In the genomic region with DNA sequence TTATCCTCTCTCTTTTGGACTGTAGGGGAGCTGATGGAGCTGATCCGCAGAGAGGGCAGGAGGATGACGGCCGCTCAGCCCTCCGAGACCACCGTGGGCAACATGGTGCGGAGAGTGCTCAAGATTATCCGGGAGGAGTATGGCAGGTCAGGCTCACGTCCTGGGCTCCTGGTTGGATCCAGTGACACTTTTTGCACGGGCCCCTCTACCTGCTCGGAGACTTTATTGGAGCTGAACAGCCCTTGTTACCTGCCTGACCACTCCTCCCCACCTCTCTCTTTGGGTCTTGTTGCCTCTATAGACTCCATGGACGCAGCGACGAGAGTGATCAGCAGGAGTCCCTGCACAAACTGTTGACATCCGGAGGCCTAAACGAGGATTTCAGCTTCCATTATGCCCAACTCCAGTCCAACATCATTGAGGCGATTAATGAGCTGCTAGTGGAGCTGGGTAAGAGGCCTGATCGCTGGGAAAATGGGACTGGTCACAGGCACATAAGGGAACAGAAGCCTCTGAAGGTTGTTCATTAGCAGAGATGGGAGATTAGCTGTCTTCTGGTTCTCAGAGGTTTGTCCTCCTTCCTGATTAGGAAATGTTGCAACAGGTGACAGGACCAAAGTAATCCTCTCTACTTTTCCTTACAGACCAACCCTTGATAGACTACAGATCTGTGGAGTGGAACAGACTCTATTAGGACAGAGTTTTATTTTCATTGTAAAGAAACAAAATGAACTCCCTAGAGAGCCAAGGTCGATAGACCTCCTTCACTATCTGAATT, we compare ENCODE assay signal across 8 cellular contexts. TPM values are rescaled to one million over a fixed set of nuclear protein-coding genes. Genes with fewer than 3 reads are reported as not detected.
A peak's percentile ranks its signal among the peaks of the same experiment; 100 is the strongest.
DNase-seq lines count a peak whose midpoint lies in the region; ATAC-seq, FAIRE-seq and TF ChIP-seq lines count a peak whose summit lies in the region.

No MANE protein-coding gene starts in this region.

- FAIRE-seq in bronchial epithelial cell (lab: Jason Lieb, UNC), result no peak

- H3K9me3 ChIP-seq in mucosa of descending colon, result no peaks in the 10 kb centered on the region

- TF ChIP-seq CTCF in bronchial epithelial cell (IDR thresholded peaks at IDR 0.05; ENCODE audit: insufficient read depth, low read length, severe bottlenecking) (no peak), mucosa of descending colon (IDR thresholded peaks at IDR 0.05) (no peak)

- intact Hi-C loops in mucosa of descending colon (cut with DNase I, micrococcal nuclease), result loop anchor here in 1 of 2 donors (10.0 kb wide), 1 partner anchor 49 kb away; the partner anchor contains the start of gene PGF

- H3K27me3 ChIP-seq in bronchial epithelial cell (ENCODE audit: control insufficient read depth, insufficient read depth, low read length), result no peaks in the 10 kb centered on the region

- peaks cover 16% of the 10 kb centered on the region for H3K4me1 ChIP-seq in mucosa of descending colon (ENCODE audit: low read depth)

- DNase-seq in CD1c-positive myeloid dendritic cell (ENCODE audit: extremely low spot score) (peak; percentile 10), bronchial epithelial cell (ENCODE audit: low read depth) (no peak), mucosa of descending colon (peak in 1 of 3 donors; percentile 17), kidney tubule cell (ENCODE audit: low spot score) (no peak)
- no peak for DNase-seq in Jurkat, Clone E6-1 (ENCODE audit: low read depth, low spot score)
- no peak for DNase-seq in activated CD8-positive, alpha-beta memory T cell treated with anti-CD3 and anti-CD28 coated beads, Interleukin-2, amount 50 U/mL, for 4 hours

- peak overlapping the region; percentile 88 for H3K4me3 ChIP-seq in Jurkat, Clone E6-1 (ENCODE audit: low read length)
- H3K4me3 ChIP-seq in bronchial epithelial cell (ENCODE audit: low read depth, low read length), result peak overlapping the region; percentile 88
- peak overlapping the region; percentile 87 for H3K4me3 ChIP-seq in mucosa of descending colon

- H3K36me3 ChIP-seq in bronchial epithelial cell (ENCODE audit: control insufficient read depth, insufficient read depth, low read length), result peaks cover 13% of the 10 kb centered on the region
- peaks cover 10% of the 10 kb centered on the region for H3K36me3 ChIP-seq in mucosa of descending colon (ENCODE audit: low read depth)

- ATAC-seq in mucosa of descending colon (peak; percentile 3), HG02763 (IDR thresholded peaks at IDR 0.05; ENCODE audit: unreplicated experiment) (no peak), GM21576 (IDR thresholded peaks at IDR 0.05; ENCODE audit: unreplicated experiment) (no peak)

RNA-seq across cellular contexts. Expression of gene EIF2B2, which starts 0.7 kb away (rescaled TPM):
- polyA plus RNA-seq in Jurkat, Clone E6-1 (2012; ENCODE audit: insufficient read depth, insufficient read length), result 116 TPM
- total RNA-seq in bronchial epithelial cell, result 60.6 and 83.7 TPM in 2 replicates
- total RNA-seq in mucosa of descending colon, result 10 to 100 TPM; 40.6 to 50.9 (median 46.3) TPM

RNA-seq across cellular contexts. Expression of gene MLH3, which starts 47.8 kb away (rescaled TPM):
- polyA plus RNA-seq in Jurkat, Clone E6-1 (2012; ENCODE audit: insufficient read depth, insufficient read length), result not detected
- total RNA-seq in bronchial epithelial cell, result 18.3 and 24.0 TPM in 2 replicates
- total RNA-seq in mucosa of descending colon, result 10 to 100 TPM; 22.2 to 40.8 (median 26.2) TPM

RNA-seq across cellular contexts. Expression of gene PGF, which starts 48.0 kb away (rescaled TPM):
- polyA plus RNA-seq in Jurkat, Clone E6-1 (2012; ENCODE audit: insufficient read depth, insufficient read length), result not detected
- total RNA-seq in bronchial epithelial cell (52.1 and 56.6 TPM in 2 replicates), mucosa of descending colon (1 to 10 TPM in 2 of 3 donors, under 1 TPM in 1; 0.96 to 3.1 (median 2.3) TPM)

Comparison
In these comparisons a context has a peak if more than half of its experiments do, and no peak if none do; other contexts are left out.
1. RNA of gene PGF, which starts 48.0 kb away (total RNA-seq): 52.1 to 56.6 TPM in bronchial epithelial cell; 0.96 to 3.1 TPM in mucosa of descending colon; every median in the first group is over 10 times any median in the second.
2. Peak in every context shown above with its lines, with median percentiles within 50 percentile points of each other: H3K4me3 ChIP-seq.